Comparison of ENCODE assay signal across 1 cellular context in the genomic region with DNA sequence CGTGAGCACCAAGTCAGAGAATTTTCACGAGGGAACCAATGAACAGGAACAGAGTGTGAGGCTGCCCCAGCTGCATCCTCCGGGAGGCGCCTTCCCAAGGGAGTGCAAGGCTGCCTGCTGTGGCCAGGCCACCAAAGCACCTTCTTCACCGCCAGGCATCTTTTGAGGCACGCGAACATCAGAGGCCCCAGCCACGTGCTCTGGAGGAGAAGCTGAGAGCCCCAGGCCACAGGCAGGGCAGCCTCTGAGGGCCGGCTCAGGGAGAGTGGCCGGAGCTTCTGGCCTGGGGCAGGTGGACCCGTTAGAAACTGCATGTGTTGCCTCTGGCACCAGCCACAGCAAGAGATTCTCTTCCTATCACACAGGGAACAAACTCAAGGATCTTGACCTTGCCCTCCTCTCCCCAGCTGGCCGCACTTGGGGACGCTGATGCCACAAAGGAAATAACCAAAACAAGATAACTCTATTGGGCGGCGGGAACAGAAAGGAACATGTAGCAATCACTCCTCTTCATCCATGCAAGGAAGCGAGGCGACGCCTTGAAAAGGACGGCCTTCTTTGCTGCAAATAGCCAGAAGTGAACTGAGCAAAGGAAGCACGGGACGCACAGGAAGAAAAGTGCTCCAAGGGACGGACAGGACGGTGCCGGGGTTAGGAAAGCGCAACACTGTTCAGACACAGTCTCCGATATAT.
TF ChIP-seq lines count a peak whose summit lies in the region.

No MANE protein-coding gene starts in this region.

TF ChIP-seq in HCT116, 20 proteins besides CTCF, POLR2A, EP300 and RAD21:
- TF ChIP-seq YY1 (IDR thresholded peaks at IDR 0.05; ENCODE audit: extremely low read depth, insufficient replicate concordance, low read depth, low read length) = no peak
- TF ChIP-seq, protein P1, sequence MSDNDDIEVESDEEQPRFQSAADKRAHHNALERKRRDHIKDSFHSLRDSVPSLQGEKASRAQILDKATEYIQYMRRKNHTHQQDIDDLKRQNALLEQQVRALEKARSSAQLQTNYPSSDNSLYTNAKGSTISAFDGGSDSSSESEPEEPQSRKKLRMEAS (IDR thresholded peaks at IDR 0.05) = no peak
- TF ChIP-seq EZH2 (IDR thresholded peaks at IDR 0.05) = no peak
- TF ChIP-seq POLR2AphosphoS5 (IDR thresholded peaks at IDR 0.05; ENCODE audit: low read depth, low read length) = no peak
- no peak for TF ChIP-seq TCF7L2 (IDR thresholded peaks at IDR 0.05; ENCODE audit: borderline replicate concordance, extremely low read depth, insufficient read depth, insufficient read length)
- no peak for TF ChIP-seq SRF (IDR thresholded peaks at IDR 0.05; ENCODE audit: low read depth)
- no peak for TF ChIP-seq SP1 (IDR thresholded peaks at IDR 0.05; ENCODE audit: low read depth)
- TF ChIP-seq, protein P2, sequence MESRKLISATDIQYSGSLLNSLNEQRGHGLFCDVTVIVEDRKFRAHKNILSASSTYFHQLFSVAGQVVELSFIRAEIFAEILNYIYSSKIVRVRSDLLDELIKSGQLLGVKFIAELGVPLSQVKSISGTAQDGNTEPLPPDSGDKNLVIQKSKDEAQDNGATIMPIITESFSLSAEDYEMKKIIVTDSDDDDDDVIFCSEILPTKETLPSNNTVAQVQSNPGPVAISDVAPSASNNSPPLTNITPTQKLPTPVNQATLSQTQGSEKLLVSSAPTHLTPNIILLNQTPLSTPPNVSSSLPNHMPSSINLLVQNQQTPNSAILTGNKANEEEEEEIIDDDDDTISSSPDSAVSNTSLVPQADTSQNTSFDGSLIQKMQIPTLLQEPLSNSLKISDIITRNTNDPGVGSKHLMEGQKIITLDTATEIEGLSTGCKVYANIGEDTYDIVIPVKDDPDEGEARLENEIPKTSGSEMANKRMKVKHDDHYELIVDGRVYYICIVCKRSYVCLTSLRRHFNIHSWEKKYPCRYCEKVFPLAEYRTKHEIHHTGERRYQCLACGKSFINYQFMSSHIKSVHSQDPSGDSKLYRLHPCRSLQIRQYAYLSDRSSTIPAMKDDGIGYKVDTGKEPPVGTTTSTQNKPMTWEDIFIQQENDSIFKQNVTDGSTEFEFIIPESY (IDR thresholded peaks at IDR 0.05; ENCODE audit: extremely low read depth, insufficient replicate concordance, low read length) = no peak
- no peak for TF ChIP-seq CBX3 (IDR thresholded peaks at IDR 0.05; ENCODE audit: low read depth)
